Comparison of ENCODE assay signal across 8 cellular contexts in genomic region chr6:32196682-32197616, GRCh38. TPM values are rescaled to one million over a fixed set of nuclear protein-coding genes. Genes with fewer than 3 reads are reported as not detected.
DNase-seq lines count a peak whose midpoint lies in the region; ATAC-seq and TF ChIP-seq lines count a peak whose summit lies in the region.

No MANE protein-coding gene starts in this region.

- no peaks in the 10 kb centered on the region for H3K27me3 ChIP-seq in PC-3 (ENCODE audit: low read length)
- H3K27me3 ChIP-seq in ectodermal cell (ENCODE audit: control insufficient read depth, insufficient read depth, low read length, poor library complexity, severe bottlenecking): no peaks in the 10 kb centered on the region
- no peaks in the 10 kb centered on the region for H3K27me3 ChIP-seq in aorta (ENCODE audit: control insufficient read depth in 1 of 2, insufficient read depth in 2 of 2, low read length in 1 of 2)

- 79 to 83% methylated on average over 28 of the region's 28 CpGs for WGBS in ectodermal cell, 2 experiments
- WGBS in aorta, 2 donors: 12 to 14% methylated on average over 24 to 28 of the region's 28 CpGs

- no peaks in the 10 kb centered on the region for H4K20me1 ChIP-seq in PC-3 (ENCODE audit: low read length)

- no TSS peak for BruUV-seq in PC-3 (replicated peaks; lab: Mats Ljungman, UMichigan)

- no peak overlapping the region for H2AFZ ChIP-seq in PC-3 (ENCODE audit: low read length)

- H3K27ac ChIP-seq in PC-3 (ENCODE audit: low read length) (peak overlapping the region; percentile 95), ectodermal cell (ENCODE audit: insufficient read depth, low read depth, low read length, poor library complexity, severe bottlenecking) (peak overlapping the region; percentile 100), aorta (ENCODE audit: low read depth in 1 of 2, low read length in 2 of 2) (peak overlapping the region; percentile 95 to 98)

- CTCF ChIA-PET in PC-3 (lab: Charles Lee): no interaction called here

- H3K9me3 ChIP-seq in ES-I3 (ENCODE audit: control insufficient read depth, insufficient read depth, low read length) (no peaks in the 10 kb centered on the region), PC-3 (ENCODE audit: low read length) (no peaks in the 10 kb centered on the region), ectodermal cell (ENCODE audit: control insufficient read depth, low read length) (no peaks in the 10 kb centered on the region), mucosa of descending colon (no peaks in the 10 kb centered on the region), aorta (ENCODE audit: control insufficient read depth, low read length) (no peaks in the 10 kb centered on the region)

- POLR2A ChIA-PET in PC-3 (lab: Charles Lee; ENCODE audit: unreplicated experiment): no interaction called here

- no peaks in the 10 kb centered on the region for H3K79me2 ChIP-seq in PC-3 (ENCODE audit: low read length)

- DNase-seq in PC-3: no peak
- DNase-seq in mucosa of descending colon: peak; percentile 45 to 70 (median 67)
- DNase-seq in aorta: peak in 1 of 2 donors; percentile 64
- no peak for DNase-seq in DMS 273 (lab: John Stamatoyannopoulos, UW; ENCODE audit: unreplicated experiment)
- DNase-seq in OCI-M1 (lab: John Stamatoyannopoulos, UW): no peak

- H3F3A ChIP-seq in PC-3 (ENCODE audit: low read length, unreplicated experiment): no peaks in the 10 kb centered on the region

- H3K4me3 ChIP-seq in PC-3 (ENCODE audit: low read length) (peak overlapping the region; percentile 77), ectodermal cell (ENCODE audit: insufficient read depth, low read depth, low read length) (peak overlapping the region; percentile 86), mucosa of descending colon (peak overlapping the region; percentile 29), aorta (ENCODE audit: low read length in 2 of 2) (peak overlapping the region; percentile 63 to 86)

- no peaks in the 10 kb centered on the region for H3K9me2 ChIP-seq in PC-3 (replicated peaks; ENCODE audit: low read length)

- intact Hi-C loops in PC-3 (cut with micrococcal nuclease): loop anchor here (5.0 kb wide), 1 partner anchor 775 kb away; no protein-coding TSS in a partner anchor
- intact Hi-C loops in mucosa of descending colon (cut with DNase I, micrococcal nuclease): no loop called here
- intact Hi-C loops in aorta (cut with DNase I): loop anchor here (5.0 to 10.0 kb wide), 3 partner anchors 775 to 1008 kb away; partner anchors contain the start of genes HSD17B8 (in 1 of the 2), RING1 (in 1 of the 2), RXRB (in 1 of the 2) and SLC39A7 (in 1 of the 2)

- peak overlapping the region; percentile 68 for H3K9ac ChIP-seq in ES-I3 (ENCODE audit: low read depth, low read length)
- H3K9ac ChIP-seq in PC-3 (ENCODE audit: low read length): peak overlapping the region; percentile 95

- no peak for TF ChIP-seq CTCF in PC-3 (conservative IDR thresholded peaks at IDR 0.05; ENCODE audit: low read depth, low read length)
- TF ChIP-seq CTCF in mucosa of descending colon (IDR thresholded peaks at IDR 0.05): no peak

- H3K36me3 ChIP-seq in ES-I3 (ENCODE audit: insufficient read depth, low read length) (no peaks in the 10 kb centered on the region), PC-3 (ENCODE audit: low read depth, low read length) (no peaks in the 10 kb centered on the region), ectodermal cell (ENCODE audit: control insufficient read depth, insufficient read depth, low read length) (no peaks in the 10 kb centered on the region), mucosa of descending colon (ENCODE audit: low read depth) (peaks cover 5% of the 10 kb centered on the region), aorta (ENCODE audit: control insufficient read depth in 1 of 2, insufficient read depth in 2 of 2, low read length in 1 of 2) (no peaks in the 10 kb centered on the region)

- peak overlapping the region; percentile 84 for H3K4me2 ChIP-seq in PC-3 (ENCODE audit: low read length)

- ATAC-seq in PC-3: no peak
- ATAC-seq in mucosa of descending colon: no peak
- ATAC-seq in aorta (ENCODE audit: low FRiP score): no peak
- no peak for ATAC-seq in HG03095 (IDR thresholded peaks at IDR 0.05; ENCODE audit: unreplicated experiment)

- peaks cover 15% of the 10 kb centered on the region for H3K4me1 ChIP-seq in ES-I3 (ENCODE audit: insufficient read depth, low read length)
- H3K4me1 ChIP-seq in PC-3 (ENCODE audit: insufficient read depth, low read length): peaks cover 28% of the 10 kb centered on the region
- H3K4me1 ChIP-seq in ectodermal cell (ENCODE audit: control insufficient read depth, insufficient read depth, low read length): peaks cover 20% of the 10 kb centered on the region
- H3K4me1 ChIP-seq in mucosa of descending colon (ENCODE audit: low read depth): peaks cover 12% of the 10 kb centered on the region
- no peaks in the 10 kb centered on the region for H3K4me1 ChIP-seq in aorta (ENCODE audit: control insufficient read depth in 1 of 2, insufficient read depth in 2 of 2, low read length in 2 of 2)

RNA-seq across cellular contexts. Expression of gene GPSM3, which starts 4.5 kb away (rescaled TPM):
- total RNA-seq in PC-3 (2014; rRNA removed) (5.0 and 7.1 TPM in 2 replicates), mucosa of descending colon (10 to 100 TPM in 1 of 3 donors, 1 to 10 TPM in 2; 6.6 to 14.7 (median 9.9) TPM), aorta (10 to 100 TPM; 20.1 to 26.2 TPM)
- polyA plus RNA-seq in ectodermal cell (2013, experiment 1 of 4): 9.4 TPM
- 9.5 TPM for polyA plus RNA-seq in ectodermal cell (2013, experiment 2 of 4)
- polyA plus RNA-seq in ectodermal cell (2013, experiment 3 of 4): 6.5 TPM
- 8.6 TPM for polyA plus RNA-seq in ectodermal cell (2013, experiment 4 of 4)
- 10 to 100 TPM in 1 of 2 donors, 1 to 10 TPM in 1; 5.4 to 31.1 TPM for polyA plus RNA-seq in aorta

RNA-seq across cellular contexts. Expression of gene PBX2, which starts 6.9 kb away (rescaled TPM):
- 25.3 and 33.3 TPM in 2 replicates for total RNA-seq in PC-3 (2014; rRNA removed)
- polyA plus RNA-seq in ectodermal cell (2013, experiment 1 of 4): 259 TPM
- 252 TPM for polyA plus RNA-seq in ectodermal cell (2013, experiment 2 of 4)
- 199 TPM for polyA plus RNA-seq in ectodermal cell (2013, experiment 3 of 4)
- polyA plus RNA-seq in ectodermal cell (2013, experiment 4 of 4): 223 TPM
- total RNA-seq in mucosa of descending colon: 10 to 100 TPM; 49.4 to 97.7 (median 53.9) TPM
- total RNA-seq in aorta: 10 to 100 TPM; 66.0 to 91.2 TPM
- polyA plus RNA-seq in aorta: 10 to 100 TPM; 11.5 to 64.0 TPM

RNA-seq across cellular contexts. Expression of gene AGER, which starts 12.9 kb away (rescaled TPM):
- 2.0 and 5.0 TPM in 2 replicates for total RNA-seq in PC-3 (2014; rRNA removed)
- 17.5 TPM for polyA plus RNA-seq in ectodermal cell (2013, experiment 1 of 4)
- polyA plus RNA-seq in ectodermal cell (2013, experiment 2 of 4): 16.8 TPM
- polyA plus RNA-seq in ectodermal cell (2013, experiment 3 of 4): 11.3 TPM
- polyA plus RNA-seq in ectodermal cell (2013, experiment 4 of 4): 13.9 TPM
- 1 to 10 TPM; 5.3 to 8.1 (median 6.3) TPM for total RNA-seq in mucosa of descending colon
- 10 to 100 TPM in 1 of 2 donors, 1 to 10 TPM in 1; 6.4 to 12.7 TPM for total RNA-seq in aorta
- polyA plus RNA-seq in aorta: 10 to 100 TPM in 1 of 2 donors, 1 to 10 TPM in 1; 1.4 to 16.5 TPM

RNA-seq across cellular contexts. Expression of gene RNF5, which starts 18.7 kb away (rescaled TPM):
- 69.0 and 80.1 TPM in 2 replicates for total RNA-seq in PC-3 (2014; rRNA removed)
- polyA plus RNA-seq in ectodermal cell (2013, experiment 1 of 4): 125 TPM
- polyA plus RNA-seq in ectodermal cell (2013, experiment 2 of 4): 134 TPM
- 110 TPM for polyA plus RNA-seq in ectodermal cell (2013, experiment 3 of 4)
- 130 TPM for polyA plus RNA-seq in ectodermal cell (2013, experiment 4 of 4)
- total RNA-seq in mucosa of descending colon: 100 to 1,000 TPM in 1 of 3 donors, 10 to 100 TPM in 2; 79.0 to 114 (median 85.0) TPM
- 10 to 100 TPM; 35.0 to 44.5 TPM for total RNA-seq in aorta
- 100 to 1,000 TPM in 1 of 2 donors, 10 to 100 TPM in 1; 64.1 to 109 TPM for polyA plus RNA-seq in aorta

RNA-seq across cellular contexts. Expression of gene AGPAT1, which starts 21.1 kb away (rescaled TPM):
- total RNA-seq in PC-3 (2014; rRNA removed): 54.7 and 59.6 TPM in 2 replicates
- polyA plus RNA-seq in ectodermal cell (2013, experiment 1 of 4): 152 TPM
- 151 TPM for polyA plus RNA-seq in ectodermal cell (2013, experiment 2 of 4)
- polyA plus RNA-seq in ectodermal cell (2013, experiment 3 of 4): 114 TPM
- 136 TPM for polyA plus RNA-seq in ectodermal cell (2013, experiment 4 of 4)
- 10 to 100 TPM; 49.0 to 60.1 (median 56.2) TPM for total RNA-seq in mucosa of descending colon
- 10 to 100 TPM; 36.2 to 41.7 TPM for total RNA-seq in aorta
- 10 to 100 TPM; 42.9 to 54.8 TPM for polyA plus RNA-seq in aorta

Comparison
In these comparisons a context has a peak if more than half of its experiments do, and no peak if none do; other contexts are left out.
1. DNase-seq: peak in mucosa of descending colon (3 of 3); none in PC-3 (single experiment), DMS 273 (single experiment) and OCI-M1 (single experiment).
2. H3K4me3 ChIP-seq: peak in every context shown above with its lines; median percentile 86 in ectodermal cell; 77 in PC-3; 74 in aorta; 29 in mucosa of descending colon.
3. intact Hi-C loops: an anchor here in PC-3 (5.0 kb wide) and aorta (5.0 to 10.0 kb wide); none called in mucosa of descending colon.
4. Peak in every context shown above with its lines, with median percentiles within 50 percentile points of each other: H3K27ac ChIP-seq.